18 cellular contexts compared by ENCODE assay signal in the genomic region with DNA sequence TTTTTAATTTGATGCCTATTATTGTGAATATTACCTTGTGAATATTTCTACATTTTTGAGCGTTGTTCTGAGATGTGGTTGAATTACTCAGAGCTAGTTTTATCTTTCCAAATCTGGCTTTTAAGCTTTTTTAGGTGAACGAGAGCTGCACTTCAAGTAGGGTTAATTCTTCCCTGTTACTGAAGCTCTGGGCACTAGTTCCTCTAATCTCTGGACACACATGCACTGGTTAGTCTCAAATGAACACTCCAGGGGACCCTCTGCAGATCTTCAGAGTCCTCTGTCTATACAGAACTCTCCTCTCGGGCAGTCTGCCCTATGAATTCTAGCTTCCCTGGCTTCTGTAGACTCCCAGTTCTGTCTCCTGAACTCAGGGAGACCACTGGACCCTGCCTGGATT.
"Had no signal": no experiment of that assay in that cellular context is flagged by ENCODE, and none has a peak within 500 bp of the region (broad histone marks: within the 10 kb centered on the region; RNA-seq: fewer than 3 reads in every experiment).

No MANE protein-coding gene starts in this region.

- H3K27ac ChIP-seq: cardiac muscle cell, foreskin keratinocyte, lower lobe of right lung, ovary, right lobe of liver, suprapubic skin, uterus, WERI-Rb-1 had no signal

- H3K9me3 ChIP-seq: lower lobe of right lung, ovary, right lobe of liver, suprapubic skin, transverse colon, uterus had no signal

- H3K27me3 Mint-ChIP-seq: stimulated activated naive CD8-positive, alpha-beta T cell treated with anti-CD3 and anti-CD28 coated beads, Interleukin-15, amount 100 ng/mL, for 72 hours had no signal

- H3K4me1 Mint-ChIP-seq: activated naive CD8-positive, alpha-beta T cell treated with anti-CD3 and anti-CD28 coated beads for 36 hours; natural killer cell; stimulated activated naive CD8-positive, alpha-beta T cell treated with anti-CD3 and anti-CD28 coated beads, Interleukin-15, amount 100 ng/mL, for 72 hours had no signal

- H3K4me2 ChIP-seq: smooth muscle cell had no signal

- H3K27me3 ChIP-seq: cardiac muscle cell, ovary, right lobe of liver, transverse colon, uterus had no signal

- H3K4me3 Mint-ChIP-seq: activated naive CD8-positive, alpha-beta T cell treated with anti-CD3 and anti-CD28 coated beads for 36 hours; activated T-helper 1 cell treated with anti-CD3 and anti-CD28 coated beads, Interleukin-12 subunit alpha, Interleukin-12 subunit beta, Interleukin-2, Interleukin-4 antibody, amounts not matched to agents 30 ng/mL and 10 ng/mL and 1 ng/mL, durations not matched to agents 14 hours and 24 hours and 36 hours; natural killer cell; stimulated activated naive CD8-positive, alpha-beta T cell treated with anti-CD3 and anti-CD28 coated beads, Interleukin-15, amount 100 ng/mL, for 72 hours had no signal

- H3K9me3 Mint-ChIP-seq: activated naive CD8-positive, alpha-beta T cell treated with anti-CD3 and anti-CD28 coated beads for 36 hours; activated T-helper 1 cell treated with anti-CD3 and anti-CD28 coated beads, Interleukin-12 subunit alpha, Interleukin-12 subunit beta, Interleukin-2, Interleukin-4 antibody, amounts not matched to agents 30 ng/mL and 10 ng/mL and 1 ng/mL, durations not matched to agents 14 hours and 24 hours and 36 hours; natural killer cell; stimulated activated naive CD8-positive, alpha-beta T cell treated with anti-CD3 and anti-CD28 coated beads, Interleukin-15, amount 100 ng/mL, for 72 hours had no signal

- H3K27ac Mint-ChIP-seq: activated naive CD8-positive, alpha-beta T cell treated with anti-CD3 and anti-CD28 coated beads for 36 hours; activated T-helper 1 cell treated with anti-CD3 and anti-CD28 coated beads, Interleukin-12 subunit alpha, Interleukin-12 subunit beta, Interleukin-2, Interleukin-4 antibody, amounts not matched to agents 30 ng/mL and 10 ng/mL and 1 ng/mL, durations not matched to agents 14 hours and 24 hours and 36 hours; natural killer cell; stimulated activated naive CD8-positive, alpha-beta T cell treated with anti-CD3 and anti-CD28 coated beads, Interleukin-15, amount 100 ng/mL, for 72 hours had no signal

- H3K36me3 ChIP-seq: cardiac muscle cell, lower lobe of right lung, ovary, right lobe of liver, suprapubic skin, transverse colon, uterus, WERI-Rb-1 had no signal

- DNase-seq: activated CD4-positive, alpha-beta T cell treated with anti-CD3 and anti-CD28 coated beads, Interleukin-2, amount 50 U/mL, for 4 hours; activated naive CD8-positive, alpha-beta T cell treated with anti-CD3 and anti-CD28 coated beads for 36 hours; activated T-cell treated with anti-CD3 and anti-CD28 coated beads for 4 hours; foreskin keratinocyte; islet precursor cell; lower lobe of right lung; natural killer cell; ovary; right lobe of liver; stimulated activated CD4-positive, alpha-beta T cell treated with anti-CD3 and anti-CD28 coated beads, Interleukin-4, amount 100 ng/mL, for 1 hour; stimulated activated naive CD8-positive, alpha-beta T cell treated with anti-CD3 and anti-CD28 coated beads, Interleukin-15, amount 100 ng/mL, for 72 hours; uterus; WERI-Rb-1 had no signal

- H3K4me1 ChIP-seq: foreskin keratinocyte, lower lobe of right lung, right lobe of liver, suprapubic skin, transverse colon, uterus had no signal

- ATAC-seq: foreskin keratinocyte; lower lobe of right lung; right lobe of liver; stimulated activated naive CD8-positive, alpha-beta T cell treated with anti-CD3 and anti-CD28 coated beads, Interleukin-15, amount 100 ng/mL, for 72 hours had no signal

- H3K4me3 ChIP-seq: cardiac muscle cell, lower lobe of right lung, ovary, right lobe of liver, smooth muscle cell, suprapubic skin, transverse colon, uterus had no signal

- H3K36me3 Mint-ChIP-seq: activated naive CD8-positive, alpha-beta T cell treated with anti-CD3 and anti-CD28 coated beads for 36 hours; natural killer cell had no signal
